ENCODE assay signal across 1 cellular context in the genomic region with DNA sequence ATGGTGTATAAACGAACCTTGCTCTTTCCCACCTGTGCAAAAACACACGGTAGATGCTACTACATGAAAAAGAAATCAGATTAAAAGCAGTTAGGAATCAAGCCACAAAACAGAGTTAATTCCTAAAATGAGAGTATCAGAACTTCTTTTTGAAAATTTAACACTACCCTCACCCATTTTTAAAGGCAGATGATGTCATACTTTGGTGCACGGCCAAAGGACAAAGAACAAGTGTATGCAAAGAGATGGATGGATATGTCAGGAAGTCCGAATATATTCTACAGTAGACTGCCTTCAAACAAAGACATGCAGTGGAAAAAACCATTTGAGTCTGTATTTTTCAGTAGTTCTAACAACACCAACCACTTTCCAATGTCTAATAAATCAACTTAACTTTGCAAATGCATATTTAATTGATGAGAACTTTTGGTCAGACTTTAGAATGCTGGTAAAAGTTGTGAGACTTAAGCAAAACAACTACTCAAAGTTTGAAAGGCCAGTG.
TF ChIP-seq lines count a peak whose summit lies in the region.

No MANE protein-coding gene starts in this region.

TF ChIP-seq in K562, 482 proteins besides CTCF, POLR2A, EP300 and RAD21:
- TF ChIP-seq MEIS2 (IDR thresholded peaks at IDR 0.05; ENCODE audit: partially characterized antibody) (peak; percentile 11), CBFA2T3 (IDR thresholded peaks at IDR 0.05) (no peak), SRSF9 (IDR thresholded peaks at IDR 0.05; ENCODE audit: borderline replicate concordance, low read depth, low read length) (no peak), HMG20B (CRISPR knock-in tag; IDR thresholded peaks at IDR 0.05) (no peak), HEY1 (CRISPR knock-in tag; IDR thresholded peaks at IDR 0.05; ENCODE audit: borderline replicate concordance) (no peak), NCOA4 (IDR thresholded peaks at IDR 0.05; ENCODE audit: partially characterized antibody) (no peak), PTRF (tag; IDR thresholded peaks at IDR 0.05) (no peak), ZNF717 (CRISPR knock-in tag; IDR thresholded peaks at IDR 0.05) (no peak), GABPA (tag; conservative IDR thresholded peaks at IDR 0.05; ENCODE audit: low read depth) (no peak), POLR3G (IDR thresholded peaks at IDR 0.05; ENCODE audit: extremely low read depth, insufficient read length, insufficient replicate concordance) (no peak), CEBPB (tag; IDR thresholded peaks at IDR 0.05) (no peak), TCF15 (CRISPR knock-in tag; IDR thresholded peaks at IDR 0.05) (no peak), MTF1 (CRISPR knock-in tag; IDR thresholded peaks at IDR 0.05; ENCODE audit: borderline replicate concordance) (no peak), NFRKB (IDR thresholded peaks at IDR 0.05; ENCODE audit: low read depth) (no peak), EZH2 (IDR thresholded peaks at IDR 0.05; ENCODE audit: borderline replicate concordance, low read depth, low read length) (no peak), ZNF316 (IDR thresholded peaks at IDR 0.05) (no peak), HMGN3 (IDR thresholded peaks at IDR 0.05; ENCODE audit: borderline replicate concordance, extremely low read depth, insufficient read length, low read depth, low read length) (no peak), ATF7 (IDR thresholded peaks at IDR 0.05) (peak; percentile 76), NFE2L1 (tag; IDR thresholded peaks at IDR 0.05; ENCODE audit: borderline replicate concordance, low read depth) (no peak), E2F8 (IDR thresholded peaks at IDR 0.05; ENCODE audit: low read depth, partially characterized antibody) (no peak), CREM (IDR thresholded peaks at IDR 0.05; ENCODE audit: low read depth) (no peak), EGR1 (conservative IDR thresholded peaks at IDR 0.05) (no peak), NFIC (IDR thresholded peaks at IDR 0.05) (peak; percentile 37; the same call in 1 of the 2 replicates), GTF2E2 (tag; IDR thresholded peaks at IDR 0.05) (no peak), JUND (IDR thresholded peaks at IDR 0.05; ENCODE audit: borderline replicate concordance, low read depth, low read length) (peak; percentile 50; the same call in 1 of the 2 replicates), JUND (tag; IDR thresholded peaks at IDR 0.05; ENCODE audit: borderline replicate concordance, low read depth, low read length) (0 out of 3 replicates have a peak, but pooled peaks have one; percentile 40), FOXM1 (IDR thresholded peaks at IDR 0.05; ENCODE audit: low read depth) (no peak), FOXM1 (CRISPR knock-in tag; IDR thresholded peaks at IDR 0.05; ENCODE audit: low read depth) (no peak)
- TF ChIP-seq, protein P1, sequence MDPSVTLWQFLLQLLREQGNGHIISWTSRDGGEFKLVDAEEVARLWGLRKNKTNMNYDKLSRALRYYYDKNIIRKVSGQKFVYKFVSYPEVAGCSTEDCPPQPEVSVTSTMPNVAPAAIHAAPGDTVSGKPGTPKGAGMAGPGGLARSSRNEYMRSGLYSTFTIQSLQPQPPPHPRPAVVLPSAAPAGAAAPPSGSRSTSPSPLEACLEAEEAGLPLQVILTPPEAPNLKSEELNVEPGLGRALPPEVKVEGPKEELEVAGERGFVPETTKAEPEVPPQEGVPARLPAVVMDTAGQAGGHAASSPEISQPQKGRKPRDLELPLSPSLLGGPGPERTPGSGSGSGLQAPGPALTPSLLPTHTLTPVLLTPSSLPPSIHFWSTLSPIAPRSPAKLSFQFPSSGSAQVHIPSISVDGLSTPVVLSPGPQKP (CRISPR knock-in tag; IDR thresholded peaks at IDR 0.05) = no peak
- TF ChIP-seq, protein P2, sequence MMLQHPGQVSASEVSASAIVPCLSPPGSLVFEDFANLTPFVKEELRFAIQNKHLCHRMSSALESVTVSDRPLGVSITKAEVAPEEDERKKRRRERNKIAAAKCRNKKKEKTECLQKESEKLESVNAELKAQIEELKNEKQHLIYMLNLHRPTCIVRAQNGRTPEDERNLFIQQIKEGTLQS (IDR thresholded peaks at IDR 0.05) = peak; percentile 82
- TF ChIP-seq, protein P2 (CRISPR knock-in tag; conservative IDR thresholded peaks at IDR 0.05) = no peak
- TF ChIP-seq, protein P3, sequence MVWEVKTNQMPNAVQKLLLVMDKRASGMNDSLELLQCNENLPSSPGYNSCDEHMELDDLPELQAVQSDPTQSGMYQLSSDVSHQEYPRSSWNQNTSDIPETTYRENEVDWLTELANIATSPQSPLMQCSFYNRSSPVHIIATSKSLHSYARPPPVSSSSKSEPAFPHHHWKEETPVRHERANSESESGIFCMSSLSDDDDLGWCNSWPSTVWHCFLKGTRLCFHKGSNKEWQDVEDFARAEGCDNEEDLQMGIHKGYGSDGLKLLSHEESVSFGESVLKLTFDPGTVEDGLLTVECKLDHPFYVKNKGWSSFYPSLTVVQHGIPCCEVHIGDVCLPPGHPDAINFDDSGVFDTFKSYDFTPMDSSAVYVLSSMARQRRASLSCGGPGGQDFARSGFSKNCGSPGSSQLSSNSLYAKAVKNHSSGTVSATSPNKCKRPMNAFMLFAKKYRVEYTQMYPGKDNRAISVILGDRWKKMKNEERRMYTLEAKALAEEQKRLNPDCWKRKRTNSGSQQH (CRISPR knock-in tag; IDR thresholded peaks at IDR 0.05) = no peak
- TF ChIP-seq, protein P4, sequence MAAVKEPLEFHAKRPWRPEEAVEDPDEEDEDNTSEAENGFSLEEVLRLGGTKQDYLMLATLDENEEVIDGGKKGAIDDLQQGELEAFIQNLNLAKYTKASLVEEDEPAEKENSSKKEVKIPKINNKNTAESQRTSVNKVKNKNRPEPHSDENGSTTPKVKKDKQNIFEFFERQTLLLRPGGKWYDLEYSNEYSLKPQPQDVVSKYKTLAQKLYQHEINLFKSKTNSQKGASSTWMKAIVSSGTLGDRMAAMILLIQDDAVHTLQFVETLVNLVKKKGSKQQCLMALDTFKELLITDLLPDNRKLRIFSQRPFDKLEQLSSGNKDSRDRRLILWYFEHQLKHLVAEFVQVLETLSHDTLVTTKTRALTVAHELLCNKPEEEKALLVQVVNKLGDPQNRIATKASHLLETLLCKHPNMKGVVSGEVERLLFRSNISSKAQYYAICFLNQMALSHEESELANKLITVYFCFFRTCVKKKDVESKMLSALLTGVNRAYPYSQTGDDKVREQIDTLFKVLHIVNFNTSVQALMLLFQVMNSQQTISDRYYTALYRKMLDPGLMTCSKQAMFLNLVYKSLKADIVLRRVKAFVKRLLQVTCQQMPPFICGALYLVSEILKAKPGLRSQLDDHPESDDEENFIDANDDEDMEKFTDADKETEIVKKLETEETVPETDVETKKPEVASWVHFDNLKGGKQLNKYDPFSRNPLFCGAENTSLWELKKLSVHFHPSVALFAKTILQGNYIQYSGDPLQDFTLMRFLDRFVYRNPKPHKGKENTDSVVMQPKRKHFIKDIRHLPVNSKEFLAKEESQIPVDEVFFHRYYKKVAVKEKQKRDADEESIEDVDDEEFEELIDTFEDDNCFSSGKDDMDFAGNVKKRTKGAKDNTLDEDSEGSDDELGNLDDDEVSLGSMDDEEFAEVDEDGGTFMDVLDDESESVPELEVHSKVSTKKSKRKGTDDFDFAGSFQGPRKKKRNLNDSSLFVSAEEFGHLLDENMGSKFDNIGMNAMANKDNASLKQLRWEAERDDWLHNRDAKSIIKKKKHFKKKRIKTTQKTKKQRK (IDR thresholded peaks at IDR 0.05; ENCODE audit: borderline replicate concordance, low read depth, low read length) = no peak
